In the genomic region with DNA sequence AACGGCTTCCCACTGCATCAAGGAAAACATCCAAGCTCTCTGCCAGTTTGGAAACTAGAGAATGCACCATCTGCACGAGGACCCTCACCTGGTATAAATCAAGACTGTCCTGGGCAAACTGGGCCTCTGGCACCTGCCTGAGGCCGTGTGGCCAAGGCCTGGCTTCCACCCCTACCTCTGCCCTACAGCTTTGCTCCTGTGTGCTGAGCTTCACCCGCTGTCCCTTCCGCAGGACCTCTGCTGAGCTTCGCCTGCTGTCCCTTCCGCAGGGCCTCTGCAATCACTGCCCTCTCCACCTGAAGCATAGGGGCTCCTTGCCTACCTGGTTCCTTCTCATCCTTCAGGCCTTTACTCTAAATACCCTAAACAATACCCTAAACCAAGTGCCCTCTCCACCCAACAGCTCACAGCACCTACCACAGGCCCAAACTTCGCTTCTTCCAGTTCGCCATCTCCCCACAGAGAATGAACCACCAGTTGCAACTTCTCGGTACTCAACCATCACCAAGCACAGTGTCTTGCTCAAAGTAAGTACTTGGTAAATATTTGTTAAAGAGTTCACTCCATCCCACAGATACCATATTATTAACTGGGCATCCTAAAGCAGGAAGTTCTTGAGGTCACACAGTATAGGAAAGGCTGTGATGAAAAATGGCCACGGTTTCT, we compare ENCODE assay signal across 16 cellular contexts. TPM values are rescaled to one million over a fixed set of nuclear protein-coding genes. Genes with fewer than 3 reads are reported as not detected.
DNase-seq lines count a peak whose midpoint lies in the region; ATAC-seq, FAIRE-seq and TF ChIP-seq lines count a peak whose summit lies in the region.
"Had no signal": no experiment of that assay in that cellular context is flagged by ENCODE, and none has a peak within 500 bp of the region (broad histone marks: within the 10 kb centered on the region; RNA-seq: fewer than 3 reads in every experiment).

No MANE protein-coding gene starts in this region.

- no peak overlapping the region for H2BK120ac ChIP-seq in H9 (ENCODE audit: low read depth, low read length, poor library complexity, severe bottlenecking)

- H4K20me1 ChIP-seq in H9 (ENCODE audit: control insufficient read depth, insufficient read depth, insufficient read length) = no peaks in the 10 kb centered on the region
- H4K20me1 ChIP-seq in HepG2 (ENCODE audit: insufficient read depth, low read length) = peaks cover 86% of the 10 kb centered on the region
- H4K20me1 ChIP-seq in Karpas-422 (ENCODE audit: insufficient read depth, low read depth, low read length) = peaks cover 59% of the 10 kb centered on the region

- TF ChIP-seq POLR2A in HepG2 (IDR thresholded peaks at IDR 0.05; ENCODE audit: insufficient read depth in 1 of 2, low read depth in 2 of 2, low read length in 2 of 2) = no peak

- H2BK15ac ChIP-seq in H9 (ENCODE audit: low read depth, low read length) = no peak overlapping the region

- no CpG with 5 or more reads among the region's 11 CpGs for WGBS in H9 (ENCODE audit: extremely low coverage, insufficient read length, low lambda C conversion rate)
- WGBS in HepG2 (ENCODE audit: low lambda C conversion rate) = 95% methylated on average over 11 of the region's 11 CpGs

- in situ Hi-C loops in HepG2 (cut with HindIII; ENCODE audit: extremely low pct_ligation_motif_present, low pct_unique_long_range_greater_than_20kb) = no loop called here

- H4K91ac ChIP-seq in H9 (ENCODE audit: insufficient read length, low read depth, low read length) = no peak overlapping the region

- H3K56ac ChIP-seq in H9 (ENCODE audit: insufficient read length, low read depth, low read length) = no peak overlapping the region

- H3K9ac ChIP-seq in H9 (ENCODE audit: extremely low read depth, insufficient read length, low read length) = no peak overlapping the region
- no peak overlapping the region for H3K9ac ChIP-seq in HepG2 (ENCODE audit: insufficient read depth, low read depth, low read length)
- no peak overlapping the region for H3K9ac ChIP-seq in Karpas-422 (ENCODE audit: low read length)

- H3K4me2 ChIP-seq in H9 (ENCODE audit: insufficient read depth, insufficient read length, low read length) = no peak overlapping the region
- no peak overlapping the region for H3K4me2 ChIP-seq in HepG2 (ENCODE audit: low read depth, low read length)
- no peak overlapping the region for H3K4me2 ChIP-seq in Karpas-422 (ENCODE audit: low read depth, low read length, poor library complexity, severe bottlenecking)

- peaks cover 0 to under 1% (median 0%) of the 10 kb centered on the region in 8 donors for H3K9me3 Mint-ChIP-seq in CD4-positive, alpha-beta memory T cell
- H3K9me3 Mint-ChIP-seq in H9 (peaks cover 8 to 12% of the 10 kb centered on the region in 2 experiments; a peak in 4 of 5 replicates), brain (peaks cover 0 to 26% (median 13%) of the 10 kb centered on the region in 5 experiments), nephron progenitor cell (peaks cover 70% of the 10 kb centered on the region)
- H3K9me3 Mint-ChIP-seq: activated naive CD4-positive, alpha-beta T cell treated with anti-CD3 and anti-CD28 coated beads, Interleukin-2, amount 50 U/mL, for 72 hours had no signal

- H3K79me2 ChIP-seq in H9 (ENCODE audit: insufficient read depth, low read length) (peaks cover 78% of the 10 kb centered on the region), HepG2 (ENCODE audit: insufficient read depth, low read length) (peaks cover 92% of the 10 kb centered on the region), Karpas-422 (ENCODE audit: low read length) (peaks cover 97% of the 10 kb centered on the region)

- H3K9me2 ChIP-seq in Karpas-422 (replicated peaks; ENCODE audit: insufficient read depth, low read length) = no peaks in the 10 kb centered on the region

- POLR2A ChIA-PET in CD4-positive, alpha-beta memory T cell (lab: Charles Lee; ENCODE audit: partially characterized antibody) = interaction anchor here (1.4 kb wide), 1 partner anchor 11 kb away, joined by 4 read pairs; no protein-coding TSS in a partner anchor
- POLR2A ChIA-PET in HepG2 (lab: Yijun Ruan, JAX) = no interaction called here

- CTCF ChIA-PET in CD4-positive, alpha-beta memory T cell (lab: Charles Lee; ENCODE audit: partially characterized antibody) = interaction anchor here (0.8 kb wide), 1 partner anchor 11 kb away, joined by 3 read pairs; no protein-coding TSS in a partner anchor
- CTCF ChIA-PET in HepG2 (lab: Yijun Ruan, JAX; ENCODE audit: low intra/inter-chr PET ratio, low total read pairs) = no interaction called here

- no peak overlapping the region for H2AFZ ChIP-seq in H9 (ENCODE audit: low read length)
- H2AFZ ChIP-seq in HepG2 (ENCODE audit: low read length) = no peak overlapping the region
- H2AFZ ChIP-seq in Karpas-422 (ENCODE audit: low read length) = no peak overlapping the region

- no peak overlapping the region for H3T11ph ChIP-seq in H9 (ENCODE audit: low read length)

- peak overlapping the region; percentile 22 to 88 (median 78) for H3K27ac Mint-ChIP-seq in CD4-positive, alpha-beta memory T cell
- H3K27ac Mint-ChIP-seq in H9 (peak overlapping the region in 2 of 3 experiments; percentile 27 to 76; a peak in 5 of 7 replicates), brain (peak overlapping the region in 4 of 5 experiments; percentile 0 to 42 (median 30)), nephron progenitor cell (peak overlapping the region; percentile 80)

- peaks cover 76% of the 10 kb centered on the region for H3K4me1 ChIP-seq in CD4-positive, alpha-beta memory T cell (ENCODE audit: insufficient read depth, low read length)
- H3K4me1 ChIP-seq in H9 (ENCODE audit: insufficient read depth, low read length) (no peaks in the 10 kb centered on the region), HepG2 (ENCODE audit: insufficient read depth, low read length) (peaks cover 28% of the 10 kb centered on the region), Karpas-422 (ENCODE audit: low read length) (peaks cover 13% of the 10 kb centered on the region)

- H3K23ac ChIP-seq in H9 (ENCODE audit: insufficient read length, low read depth, low read length) = no peak overlapping the region

- H4K5ac ChIP-seq in H9 (ENCODE audit: insufficient read length, low read depth, low read length) = no peak overlapping the region

- no peak for TF ChIP-seq EP300 in HepG2 (IDR thresholded peaks at IDR 0.05; ENCODE audit: low read depth in 2 of 2, low read length in 2 of 2)
- TF ChIP-seq EP300 in HepG2 (CRISPR knock-in tag; IDR thresholded peaks at IDR 0.05; ENCODE audit: borderline replicate concordance) = no peak

- no peak for FAIRE-seq in HepG2 (lab: Jason Lieb, UNC)
- FAIRE-seq: frontal cortex, islet of Langerhans had no signal

- no peak for TF ChIP-seq RAD21 in HepG2 (CRISPR knock-in tag; IDR thresholded peaks at IDR 0.05)

- H3K4me3 ChIP-seq in CD4-positive, alpha-beta memory T cell (ENCODE audit: low read length in 2 of 2) = no peak overlapping the region
- no peak overlapping the region for H3K4me3 ChIP-seq in HepG2 (replicated peaks in 1 of 3; ENCODE audit: insufficient read depth in 1 of 3, low read depth in 2 of 3, low read length in 3 of 3)
- no peak overlapping the region for H3K4me3 ChIP-seq in Karpas-422 (ENCODE audit: low read length)
- H3K4me3 ChIP-seq: mucosa of descending colon, tibial nerve had no signal

- peaks cover 25 to 44% of the 10 kb centered on the region in 2 donors for H3K36me3 Mint-ChIP-seq in CD4-positive, alpha-beta memory T cell
- H3K36me3 Mint-ChIP-seq in H9 (ENCODE audit: insufficient read depth in 1 of 3, low read depth in 3 of 3) (peaks cover 48 to 67% (median 62%) of the 10 kb centered on the region in 3 experiments), brain (peaks cover 84% of the 10 kb centered on the region), nephron progenitor cell (ENCODE audit: low read depth) (peaks cover 93% of the 10 kb centered on the region)

- H3K36me3 ChIP-seq in CD4-positive, alpha-beta memory T cell (ENCODE audit: insufficient read depth, low read length) = peaks cover 22% of the 10 kb centered on the region
- H3K36me3 ChIP-seq in HepG2 (replicated peaks in 1 of 2; ENCODE audit: control insufficient read depth in 1 of 2, insufficient read depth in 2 of 2, low read length in 2 of 2) (peaks cover 15 to 37% of the 10 kb centered on the region in 2 experiments), Karpas-422 (ENCODE audit: insufficient read depth, low read length) (peaks cover 34% of the 10 kb centered on the region)

- H3K27ac ChIP-seq in CD4-positive, alpha-beta memory T cell (ENCODE audit: low read depth, low read length) = peak overlapping the region; percentile 12
- H3K27ac ChIP-seq in H9 (ENCODE audit: insufficient read length, low read depth, low read length) (no peak overlapping the region), HepG2 (ENCODE audit: extremely low read length, insufficient read depth, low read length) (no peak overlapping the region), Karpas-422 (ENCODE audit: low read length) (no peak overlapping the region)
- H3K27ac ChIP-seq: tibial nerve had no signal

- intact Hi-C loops in CD4-positive, alpha-beta memory T cell (cut with micrococcal nuclease) = no loop called here
- intact Hi-C loops in HepG2 (cut with micrococcal nuclease; ENCODE audit: unreplicated experiment) = no loop called here

- H3K27me3 ChIP-seq in CD4-positive, alpha-beta memory T cell (ENCODE audit: insufficient read depth, low read length) = no peaks in the 10 kb centered on the region
- H3K27me3 ChIP-seq in H9 (ENCODE audit: insufficient read depth, low read length) = no peaks in the 10 kb centered on the region
- no peaks in the 10 kb centered on the region for H3K27me3 ChIP-seq in HepG2 (ENCODE audit: control insufficient read depth in 1 of 2, insufficient read depth in 2 of 2, low read length in 2 of 2)
- H3K27me3 ChIP-seq in Karpas-422 (ENCODE audit: low read length) = no peaks in the 10 kb centered on the region
- H3K27me3 ChIP-seq: tibial nerve had no signal

- peaks cover 13% of the 10 kb centered on the region for H3K79me1 ChIP-seq in H9 (ENCODE audit: insufficient read depth, low read depth, low read length, poor library complexity, severe bottlenecking)

- no peak for ATAC-seq in HepG2
- ATAC-seq: activated naive CD4-positive, alpha-beta T cell treated with anti-CD3 and anti-CD28 coated beads, Interleukin-2, amount 50 U/mL, for 72 hours had no signal

- TF ChIP-seq CTCF in H9 (conservative IDR thresholded peaks at IDR 0.05) (no peak), brain (conservative IDR thresholded peaks at IDR 0.05) (no peak), nephron progenitor cell (IDR thresholded peaks at IDR 0.05) (no peak), HepG2 (CRISPR knock-in tag; IDR thresholded peaks at IDR 0.05) (no peak)

- no TSS peak for BruUV-seq in HepG2 (replicated peaks; lab: Mats Ljungman, UMichigan)

- no peak overlapping the region for H4K8ac ChIP-seq in H9 (replicated peaks; ENCODE audit: insufficient read length, low read depth, low read length)

- no peak overlapping the region for H2BK20ac ChIP-seq in H9 (ENCODE audit: low read depth, low read length, poor library complexity, severe bottlenecking)

- no peaks in the 10 kb centered on the region for H3K9me3 ChIP-seq in CD4-positive, alpha-beta memory T cell (ENCODE audit: control insufficient read depth in 1 of 2, low read length in 2 of 2)
- H3K9me3 ChIP-seq in H9 (ENCODE audit: control insufficient read depth, low read depth, low read length) = no peaks in the 10 kb centered on the region
- H3K9me3 ChIP-seq in HepG2 (ENCODE audit: low read length) = no peaks in the 10 kb centered on the region
- H3K9me3 ChIP-seq in Karpas-422 (ENCODE audit: low read length) = no peaks in the 10 kb centered on the region
- H3K9me3 ChIP-seq: mucosa of descending colon, tibial nerve had no signal

- H3K4me3 Mint-ChIP-seq in CD4-positive, alpha-beta memory T cell = peak overlapping the region in 7 of 8 donors; percentile 25 to 71 (median 62)
- H3K4me3 Mint-ChIP-seq in H9 (no peak overlapping the region), brain (no peak overlapping the region), nephron progenitor cell (no peak overlapping the region)

- no peak overlapping the region for H3K18ac ChIP-seq in H9 (ENCODE audit: insufficient read length, low read depth, low read length)

- H3K4me1 Mint-ChIP-seq in CD4-positive, alpha-beta memory T cell = peaks cover 58 to 86% (median 73%) of the 10 kb centered on the region in 4 donors
- H3K4me1 Mint-ChIP-seq in H9 (peaks cover 31 to 33% of the 10 kb centered on the region in 2 experiments), brain (peaks cover 38% of the 10 kb centered on the region), nephron progenitor cell (peaks cover 1% of the 10 kb centered on the region)

- no peak overlapping the region for H2AK5ac ChIP-seq in H9 (ENCODE audit: insufficient read length, low read length)

- H2BK5ac ChIP-seq in H9 (ENCODE audit: insufficient read length, low read length) = no peak overlapping the region

- no peak for DNase-seq in CD4-positive, alpha-beta memory T cell
- no peak for DNase-seq in H9
- DNase-seq in nephron progenitor cell = no peak
- DNase-seq in NCI-H2107 (lab: John Stamatoyannopoulos, UW) = no peak
- no peak for DNase-seq in HepG2 (ENCODE audit: low spot score)
- DNase-seq in Karpas-422 = no peak
- DNase-seq: central memory CD4-positive, alpha-beta T cell; GDM1; SIG-M5 had no signal

- H3K4ac ChIP-seq in H9 (ENCODE audit: low read depth, low read length) = no peak overlapping the region

- H3K27me3 Mint-ChIP-seq in CD4-positive, alpha-beta memory T cell = no peaks in the 10 kb centered on the region
- H3K27me3 Mint-ChIP-seq in H9 (ENCODE audit: low read depth) (no peaks in the 10 kb centered on the region), brain (peaks cover 4% of the 10 kb centered on the region), nephron progenitor cell (ENCODE audit: low read depth, poor library complexity) (no peaks in the 10 kb centered on the region)

- no peak overlapping the region for H2BK12ac ChIP-seq in H9 (ENCODE audit: insufficient read length, low read depth, low read length)

- H3K23me2 ChIP-seq in H9 (ENCODE audit: insufficient read length, low read depth, low read length, poor library complexity, severe bottlenecking) = no peaks in the 10 kb centered on the region

- no peak overlapping the region for H3K14ac ChIP-seq in H9 (ENCODE audit: insufficient read depth, low read length)

RNA-seq across cellular contexts. Expression of a gene that starts 18.4 kb away (rescaled TPM):
- total RNA-seq in CD4-positive, alpha-beta memory T cell = 100 to 1,000 TPM; 257 to 276 TPM
- 100 to 1,000 TPM in 1 of 2 donors, 10 to 100 TPM in 1; 70.9 to 137 TPM for polyA plus RNA-seq in CD4-positive, alpha-beta memory T cell
- total RNA-seq in H9 (2021) (382 and 400 TPM in 2 replicates), HepG2 (2016; rRNA removed; fragmentation: Illumina TruSeq; extraction: Trizol) (66.2 and 76.7 TPM in 2 replicates)
- polyA plus RNA-seq in brain (ENCODE audit: insufficient read depth, low read depth, low replicate concordance) (689 TPM), HepG2 (2011; rRNA removed) (327 and 345 TPM in 2 replicates)
- 98.5 and 108 TPM in 2 replicates for total RNA-seq in HepG2 (2016; cell fraction: cytosol; rRNA removed; fragmentation: Illumina TruSeq; extraction: Trizol; ENCODE audit: low read depth)
- 68.2 and 68.8 TPM in 2 replicates for total RNA-seq in HepG2 (2016; cell fraction: insoluble cytoplasmic fraction; rRNA removed; fragmentation: Illumina TruSeq; extraction: Trizol)
- 163 and 168 TPM in 2 replicates for total RNA-seq in HepG2 (2016; cell fraction: membrane; rRNA removed; fragmentation: Illumina TruSeq; extraction: Trizol)
- 45.2 and 49.3 TPM in 2 replicates for total RNA-seq in HepG2 (2016; cell fraction: nucleus; rRNA removed; fragmentation: Illumina TruSeq; extraction: Trizol)
- 278 and 286 TPM in 2 replicates for polyA plus RNA-seq in HepG2 (2011; cell fraction: cytosol; rRNA removed)
- 169 and 179 TPM in 2 replicates for polyA plus RNA-seq in HepG2 (2011; cell fraction: nucleus; rRNA removed)
- polyA plus RNA-seq in HepG2 (2012) = 196 and 197 TPM in 2 replicates
- polyA plus RNA-seq in HepG2 (2016; cell fraction: cytosol; fragmentation: Illumina TruSeq; extraction: Trizol; ENCODE audit: low read depth) = 302 and 370 TPM in 2 replicates
- 201 and 257 TPM in 2 replicates for polyA plus RNA-seq in HepG2 (2016; cell fraction: insoluble cytoplasmic fraction; fragmentation: Illumina TruSeq; extraction: Trizol; ENCODE audit: low read depth)
- polyA plus RNA-seq in HepG2 (2016; cell fraction: membrane; fragmentation: Illumina TruSeq; extraction: Trizol; ENCODE audit: low read depth) = 387 and 445 TPM in 2 replicates
- polyA plus RNA-seq in HepG2 (2016; cell fraction: nucleus; fragmentation: Illumina TruSeq; extraction: Trizol; ENCODE audit: insufficient read depth, low read depth) = 156 and 160 TPM in 2 replicates
- 349 and 450 TPM in 2 replicates for polyA minus RNA-seq in HepG2 (2011; rRNA and poly(A)+ RNA removed; ENCODE audit: low replicate concordance)
- polyA minus RNA-seq in HepG2 (2011; cell fraction: cytosol; rRNA and poly(A)+ RNA removed) = 168 and 187 TPM in 2 replicates
- polyA minus RNA-seq in HepG2 (2011; cell fraction: nucleus; rRNA and poly(A)+ RNA removed) = 63.1 and 70.6 TPM in 2 replicates
- total RNA-seq in Karpas-422 (2014; rRNA removed; shearing (Covaris generic); ENCODE audit: low replicate concordance) = 65.7 and 93.7 TPM in 2 replicates

RNA-seq across cellular contexts. Expression of a gene that starts 42.6 kb away (rescaled TPM):
- total RNA-seq in CD4-positive, alpha-beta memory T cell = under 1 TPM; 0.44 to 0.78 TPM
- polyA plus RNA-seq in CD4-positive, alpha-beta memory T cell = not detected
- total RNA-seq in H9 (2021) (1.4 and 1.7 TPM in 2 replicates), HepG2 (2016; rRNA removed; fragmentation: Illumina TruSeq; extraction: Trizol) (0.11 TPM in 1 of 2 replicates, not detected in the other)
- polyA plus RNA-seq in brain (ENCODE audit: insufficient read depth, low read depth, low replicate concordance) (0.27 TPM), HepG2 (2011; rRNA removed) (0.12 TPM in 1 of 2 replicates, not detected in the other)
- not detected in 2 replicates for total RNA-seq in HepG2 (2016; cell fraction: cytosol; rRNA removed; fragmentation: Illumina TruSeq; extraction: Trizol; ENCODE audit: low read depth)
- total RNA-seq in HepG2 (2016; cell fraction: insoluble cytoplasmic fraction; rRNA removed; fragmentation: Illumina TruSeq; extraction: Trizol) = 0.13 TPM in 1 of 2 replicates, not detected in the other
- total RNA-seq in HepG2 (2016; cell fraction: membrane; rRNA removed; fragmentation: Illumina TruSeq; extraction: Trizol) = not detected in 2 replicates
- total RNA-seq in HepG2 (2016; cell fraction: nucleus; rRNA removed; fragmentation: Illumina TruSeq; extraction: Trizol) = not detected in 2 replicates
- not detected in 2 replicates for polyA plus RNA-seq in HepG2 (2011; cell fraction: cytosol; rRNA removed)
- polyA plus RNA-seq in HepG2 (2011; cell fraction: nucleus; rRNA removed) = 0.80 and 1.5 TPM in 2 replicates
- polyA plus RNA-seq in HepG2 (2012) = not detected in 2 replicates
- polyA plus RNA-seq in HepG2 (2016; cell fraction: cytosol; fragmentation: Illumina TruSeq; extraction: Trizol; ENCODE audit: low read depth) = not detected in 2 replicates
- not detected in 2 replicates for polyA plus RNA-seq in HepG2 (2016; cell fraction: insoluble cytoplasmic fraction; fragmentation: Illumina TruSeq; extraction: Trizol; ENCODE audit: low read depth)
- polyA plus RNA-seq in HepG2 (2016; cell fraction: membrane; fragmentation: Illumina TruSeq; extraction: Trizol; ENCODE audit: low read depth) = not detected in 2 replicates
- polyA plus RNA-seq in HepG2 (2016; cell fraction: nucleus; fragmentation: Illumina TruSeq; extraction: Trizol; ENCODE audit: insufficient read depth, low read depth) = 0.38 and 0.87 TPM in 2 replicates
- not detected in 2 replicates for polyA minus RNA-seq in HepG2 (2011; rRNA and poly(A)+ RNA removed; ENCODE audit: low replicate concordance)
- not detected in 2 replicates for polyA minus RNA-seq in HepG2 (2011; cell fraction: cytosol; rRNA and poly(A)+ RNA removed)
- polyA minus RNA-seq in HepG2 (2011; cell fraction: nucleus; rRNA and poly(A)+ RNA removed) = 0.64 TPM in 1 of 2 replicates, not detected in the other
- total RNA-seq in Karpas-422 (2014; rRNA removed; shearing (Covaris generic); ENCODE audit: low replicate concordance) = 0.32 TPM in 1 of 2 replicates, not detected in the other
- total RNA-seq: frontal cortex, HT1080 had no signal

RNA-seq across cellular contexts. Expression of a gene that starts 46.6 kb away (rescaled TPM):
- total RNA-seq in CD4-positive, alpha-beta memory T cell = under 1 TPM in 1 of 2 experiments, not detected in 1; 0.55 TPM
- polyA plus RNA-seq in CD4-positive, alpha-beta memory T cell = not detected
- total RNA-seq in H9 (2021) (9.6 and 11.3 TPM in 2 replicates), HepG2 (2016; rRNA removed; fragmentation: Illumina TruSeq; extraction: Trizol) (12.9 and 18.7 TPM in 2 replicates)
- polyA plus RNA-seq in brain (ENCODE audit: insufficient read depth, low read depth, low replicate concordance) (6.5 TPM), HepG2 (2011; rRNA removed) (13.2 and 15.3 TPM in 2 replicates)
- total RNA-seq in HepG2 (2016; cell fraction: cytosol; rRNA removed; fragmentation: Illumina TruSeq; extraction: Trizol; ENCODE audit: low read depth) = 49.1 and 56.2 TPM in 2 replicates
- total RNA-seq in HepG2 (2016; cell fraction: insoluble cytoplasmic fraction; rRNA removed; fragmentation: Illumina TruSeq; extraction: Trizol) = 9.2 and 18.5 TPM in 2 replicates
- 52.4 and 62.3 TPM in 2 replicates for total RNA-seq in HepG2 (2016; cell fraction: membrane; rRNA removed; fragmentation: Illumina TruSeq; extraction: Trizol)
- 7.7 and 11.9 TPM in 2 replicates for total RNA-seq in HepG2 (2016; cell fraction: nucleus; rRNA removed; fragmentation: Illumina TruSeq; extraction: Trizol)
- 12.8 and 25.5 TPM in 2 replicates for polyA plus RNA-seq in HepG2 (2011; cell fraction: cytosol; rRNA removed)
- 29.4 and 36.3 TPM in 2 replicates for polyA plus RNA-seq in HepG2 (2011; cell fraction: nucleus; rRNA removed)
- polyA plus RNA-seq in HepG2 (2012) = 6.6 and 7.8 TPM in 2 replicates
- 77.9 and 88.5 TPM in 2 replicates for polyA plus RNA-seq in HepG2 (2016; cell fraction: cytosol; fragmentation: Illumina TruSeq; extraction: Trizol; ENCODE audit: low read depth)
- 13.6 and 17.5 TPM in 2 replicates for polyA plus RNA-seq in HepG2 (2016; cell fraction: insoluble cytoplasmic fraction; fragmentation: Illumina TruSeq; extraction: Trizol; ENCODE audit: low read depth)
- polyA plus RNA-seq in HepG2 (2016; cell fraction: membrane; fragmentation: Illumina TruSeq; extraction: Trizol; ENCODE audit: low read depth) = 69.4 and 73.4 TPM in 2 replicates
- polyA plus RNA-seq in HepG2 (2016; cell fraction: nucleus; fragmentation: Illumina TruSeq; extraction: Trizol; ENCODE audit: insufficient read depth, low read depth) = 21.1 and 21.2 TPM in 2 replicates
- 1.1 and 27.0 TPM in 2 replicates for polyA minus RNA-seq in HepG2 (2011; rRNA and poly(A)+ RNA removed; ENCODE audit: low replicate concordance)
- 7.6 and 7.8 TPM in 2 replicates for polyA minus RNA-seq in HepG2 (2011; cell fraction: cytosol; rRNA and poly(A)+ RNA removed)
- polyA minus RNA-seq in HepG2 (2011; cell fraction: nucleus; rRNA and poly(A)+ RNA removed) = 2.3 and 2.6 TPM in 2 replicates
- not detected in 2 replicates for total RNA-seq in Karpas-422 (2014; rRNA removed; shearing (Covaris generic); ENCODE audit: low replicate concordance)

Comparison
In these comparisons a context has a peak if more than half of its experiments do, and no peak if none do; other contexts are left out.
1. H3K27ac Mint-ChIP-seq: peak in every context shown above with its lines; median percentile 80 in nephron progenitor cell; 78 in CD4-positive, alpha-beta memory T cell; 52 in H9; 30 in brain.
2. H3K4me3 Mint-ChIP-seq: peak in CD4-positive, alpha-beta memory T cell (7 of 8); none in H9 (0 of 2), brain (0 of 5) and nephron progenitor cell (single experiment).